1 cellular context compared by ENCODE assay signal in genomic region chr15:53976844-53977392, GRCh38.
A peak's percentile ranks its signal among the peaks of the same experiment; 100 is the strongest.
TF ChIP-seq lines count a peak whose summit lies in the region.

No MANE protein-coding gene starts in this region.

TF ChIP-seq in GM12878, 131 proteins besides CTCF, POLR2A, EP300 and RAD21 (continued from another document):
- TF ChIP-seq ZBTB33 (IDR thresholded peaks at IDR 0.05), result no peak
- no peak for TF ChIP-seq BRCA1 (IDR thresholded peaks at IDR 0.05; ENCODE audit: low read depth, low read length)
- no peak for TF ChIP-seq BCLAF1 (IDR thresholded peaks at IDR 0.05)
- no peak; the same call in 1 of the 2 replicates for TF ChIP-seq ZNF217 (IDR thresholded peaks at IDR 0.05)
- 0 out of 2 replicates have a peak, but pooled peaks have one; percentile 35 for TF ChIP-seq NBN (IDR thresholded peaks at IDR 0.05)
- TF ChIP-seq SREBF2 (IDR thresholded peaks at IDR 0.05; ENCODE audit: low read length), result no peak
- no peak for TF ChIP-seq PAX5 (IDR thresholded peaks at IDR 0.05; ENCODE audit: borderline replicate concordance, low read depth, low read length)
- no peak for TF ChIP-seq E4F1 (IDR thresholded peaks at IDR 0.05; ENCODE audit: borderline replicate concordance, partially characterized antibody)
- TF ChIP-seq DPF2 (IDR thresholded peaks at IDR 0.05), result 0 out of 2 replicates have a peak, but pooled peaks have one; percentile 32
- no peak for TF ChIP-seq CEBPB (IDR thresholded peaks at IDR 0.05; ENCODE audit: borderline replicate concordance in 1 of 2, low read depth in 2 of 2, low read length in 2 of 2)
- TF ChIP-seq ZNF24 (IDR thresholded peaks at IDR 0.05), result no peak
- no peak for TF ChIP-seq HSF1 (IDR thresholded peaks at IDR 0.05; ENCODE audit: low read depth, low read length)
- TF ChIP-seq NR2C2 (IDR thresholded peaks at IDR 0.05; ENCODE audit: borderline replicate concordance, control insufficient read depth, insufficient read length, low read depth), result no peak
- TF ChIP-seq MYB (IDR thresholded peaks at IDR 0.05; ENCODE audit: borderline replicate concordance, low read depth, low read length), result no peak
- no peak for TF ChIP-seq KDM1A (IDR thresholded peaks at IDR 0.05; ENCODE audit: borderline replicate concordance)
- TF ChIP-seq SUZ12 (IDR thresholded peaks at IDR 0.05; ENCODE audit: unreplicated experiment), result no peak
- TF ChIP-seq SKIL (IDR thresholded peaks at IDR 0.05; ENCODE audit: low read depth, poor library complexity, severe bottlenecking), result no peak
- TF ChIP-seq CBX5 (IDR thresholded peaks at IDR 0.05; ENCODE audit: low read depth), result no peak
- TF ChIP-seq SMAD5 (IDR thresholded peaks at IDR 0.05; ENCODE audit: low read depth), result no peak
- no peak for TF ChIP-seq NKRF (conservative IDR thresholded peaks at IDR 0.05)
- no peak for TF ChIP-seq ZBTB4 (CRISPR knock-in tag; IDR thresholded peaks at IDR 0.05)
- peak in 1 of 2 experiments; percentile 20; a peak in 2 of 4 replicates for TF ChIP-seq IKZF2 (IDR thresholded peaks at IDR 0.05)
- no peak for TF ChIP-seq ZBTB40 (IDR thresholded peaks at IDR 0.05; ENCODE audit: borderline replicate concordance)
